7 cellular contexts compared by ENCODE assay signal in the genomic region with DNA sequence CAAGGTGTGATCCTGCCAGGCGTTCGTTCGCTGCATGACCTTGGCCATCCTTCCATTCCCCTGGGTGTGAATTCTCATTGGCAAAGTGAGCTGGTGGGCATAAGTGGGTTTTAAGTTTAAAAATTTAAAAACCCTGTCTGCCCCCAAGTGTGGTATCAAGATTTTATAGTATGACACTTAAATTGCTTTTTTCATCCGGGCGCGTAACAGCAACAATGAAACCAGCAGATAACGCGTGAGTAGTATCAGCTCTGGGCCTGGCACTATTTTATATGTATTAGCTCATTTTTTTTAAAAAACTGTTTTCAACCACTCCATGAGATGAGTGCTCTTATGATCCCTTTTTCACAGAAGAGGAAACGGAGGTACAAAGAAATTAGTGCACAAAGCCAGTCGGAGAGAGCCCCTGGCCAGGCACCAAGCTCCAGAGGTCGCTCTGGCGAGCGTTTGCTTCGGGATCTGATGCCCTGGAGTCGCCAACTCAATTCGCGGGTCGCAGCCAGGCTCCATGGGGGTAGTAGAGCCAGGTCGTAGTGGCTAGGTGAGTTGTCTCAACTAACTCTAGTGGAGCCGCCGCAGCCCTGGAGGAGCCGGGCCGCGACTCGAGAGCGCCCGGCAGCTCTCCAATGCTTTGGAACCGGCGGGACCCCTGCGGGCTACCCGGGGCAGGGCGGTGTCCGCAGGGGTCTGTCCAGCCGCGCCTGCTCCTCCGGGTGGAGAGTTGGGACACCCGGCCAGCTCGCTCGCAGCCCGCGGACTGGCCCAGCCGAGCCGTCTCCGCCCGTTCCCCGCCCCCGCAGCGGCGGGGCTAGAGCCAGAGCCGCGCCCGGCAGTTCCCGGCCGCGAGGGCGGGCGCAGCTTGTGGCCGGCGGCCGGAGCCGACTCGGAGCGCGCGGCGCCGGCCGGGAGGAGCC. TPM values are rescaled to one million over a fixed set of nuclear protein-coding genes. Genes with fewer than 3 reads are reported as not detected.
DNase-seq lines count a peak whose midpoint lies in the region; ATAC-seq, FAIRE-seq and TF ChIP-seq lines count a peak whose summit lies in the region.

A gene with protein sequence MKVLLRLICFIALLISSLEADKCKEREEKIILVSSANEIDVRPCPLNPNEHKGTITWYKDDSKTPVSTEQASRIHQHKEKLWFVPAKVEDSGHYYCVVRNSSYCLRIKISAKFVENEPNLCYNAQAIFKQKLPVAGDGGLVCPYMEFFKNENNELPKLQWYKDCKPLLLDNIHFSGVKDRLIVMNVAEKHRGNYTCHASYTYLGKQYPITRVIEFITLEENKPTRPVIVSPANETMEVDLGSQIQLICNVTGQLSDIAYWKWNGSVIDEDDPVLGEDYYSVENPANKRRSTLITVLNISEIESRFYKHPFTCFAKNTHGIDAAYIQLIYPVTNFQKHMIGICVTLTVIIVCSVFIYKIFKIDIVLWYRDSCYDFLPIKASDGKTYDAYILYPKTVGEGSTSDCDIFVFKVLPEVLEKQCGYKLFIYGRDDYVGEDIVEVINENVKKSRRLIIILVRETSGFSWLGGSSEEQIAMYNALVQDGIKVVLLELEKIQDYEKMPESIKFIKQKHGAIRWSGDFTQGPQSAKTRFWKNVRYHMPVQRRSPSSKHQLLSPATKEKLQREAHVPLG (plus strand): TSS at position 832 of the 914 bp plus-strand sequence. CDS start 14,979 bp downstream, outside the sequence.

- H3K36me3 ChIP-seq in colonic mucosa (no peaks in the 10 kb centered on the region), kidney (ENCODE audit: control insufficient read depth in 1 of 2, insufficient read depth in 2 of 2, low read length in 2 of 2) (no peaks in the 10 kb centered on the region), spleen (peaks cover 0 to 27% (median 4%) of the 10 kb centered on the region in 6 donors)

- ATAC-seq in GM21576 (IDR thresholded peaks at IDR 0.05; ENCODE audit: unreplicated experiment) (no peak), GM19467 (IDR thresholded peaks at IDR 0.05; ENCODE audit: unreplicated experiment) (no peak)

- peak within 1 kb of the TSS; percentile 73 for H3K27ac ChIP-seq in colonic mucosa
- peak within 1 kb of the TSS; percentile 94 to 96 for H3K27ac ChIP-seq in kidney (ENCODE audit: low read depth in 2 of 2, low read length in 2 of 2)
- H3K27ac ChIP-seq in spleen: peak within 1 kb of the TSS; percentile 72 to 93 (median 88)

- no peak for FAIRE-seq in kidney (lab: Jason Lieb, UNC)

- H3K4me3 ChIP-seq in colonic mucosa: peak within 1 kb of the TSS; percentile 63
- peak within 1 kb of the TSS; percentile 82 to 91 for H3K4me3 ChIP-seq in kidney (ENCODE audit: low read length in 2 of 2)
- H3K4me3 ChIP-seq in spleen: peak within 1 kb of the TSS; percentile 33 to 76 (median 44)

- H3K27me3 ChIP-seq in colonic mucosa (no peaks in the 10 kb centered on the region), spleen (replicated peaks in 1 of 7) (peaks cover 0 to 51% (median 0%) of the 10 kb centered on the region in 7 donors)

- TF ChIP-seq POLR2A in spleen (IDR thresholded peaks at IDR 0.05): peak in 1 of 3 donors; percentile 60

- H3K9ac ChIP-seq in colonic mucosa (ENCODE audit: low read depth in 2 of 2, low read length in 2 of 2) (peak within 1 kb of the TSS; percentile 85 to 87), kidney (ENCODE audit: low read length in 2 of 2) (peak within 1 kb of the TSS; percentile 84 to 95)

- H3K9me3 ChIP-seq in colonic mucosa (no peaks in the 10 kb centered on the region), kidney (ENCODE audit: control insufficient read depth in 1 of 2, low read length in 2 of 2) (peaks cover 0 to 25% of the 10 kb centered on the region in 2 donors), spleen (peaks cover 0 to 39% (median 31%) of the 10 kb centered on the region in 8 donors)

- peak; percentile 56 for DNase-seq in GM13977 (ENCODE audit: low spot score)
- peak; percentile 34 for DNase-seq in NOMO-1 treated with dmso at 0.1 percent for 144 hours (lab: John Stamatoyannopoulos, UW; ENCODE audit: unreplicated experiment)
- DNase-seq in colonic mucosa: peak; percentile 79
- peak; percentile 96 for DNase-seq in kidney
- DNase-seq in spleen: peak; percentile 92

- in situ Hi-C loops in GM13977 (cut with MboI; ENCODE audit: low pct_unique_long_range_greater_than_20kb, low sequenced_read_pairs, unreplicated experiment): no loop called here

- H3K4me1 ChIP-seq in colonic mucosa (no peaks in the 10 kb centered on the region), kidney (ENCODE audit: control insufficient read depth in 1 of 2, insufficient read depth in 1 of 2, low read depth in 1 of 2, low read length in 2 of 2) (peaks cover 8 to 12% of the 10 kb centered on the region in 2 donors), spleen (peaks cover 0 to 59% (median 16%) of the 10 kb centered on the region in 6 donors)

- 14 to 51% (median 16%) methylated on average over 19 to 68 of the region's 68 CpGs for WGBS in spleen, 5 donors

- intact Hi-C loops in colonic mucosa (cut with DNase I) (no loop called here), kidney (cut with DNase I) (no loop called here), spleen (cut with DNase I; ENCODE audit: low total_unique reads) (no loop called here)

- TF ChIP-seq CTCF in GM13977 (IDR thresholded peaks at IDR 0.05; ENCODE audit: extremely low read depth, insufficient read depth, missing control alignments): no peak
- no peak for TF ChIP-seq CTCF in colonic mucosa (IDR thresholded peaks at IDR 0.05)
- TF ChIP-seq CTCF in kidney (IDR thresholded peaks at IDR 0.05; ENCODE audit: borderline replicate concordance, extremely low read depth, insufficient read depth): no peak
- no peak for TF ChIP-seq CTCF in spleen (IDR thresholded peaks at IDR 0.05 in 8 of 11, conservative IDR thresholded peaks at IDR 0.05 in 3 of 11)

RNA-seq across cellular contexts. Expression of the gene that starts here (rescaled TPM):
- 10 to 100 TPM; 13.9 to 23.9 TPM for total RNA-seq in colonic mucosa
- 95.9 TPM for total RNA-seq in kidney
- 24.6 TPM for polyA plus RNA-seq in kidney (ENCODE audit: insufficient read depth, low read depth, low replicate concordance)
- total RNA-seq in spleen: 100 to 1,000 TPM in 1 of 7 donors, 10 to 100 TPM in 6; 66.9 to 163 (median 80.8) TPM
- polyA plus RNA-seq in spleen: 10 to 100 TPM in 2 of 3 donors, 1 to 10 TPM in 1; 7.6 to 17.0 (median 14.3) TPM

Comparison
In these comparisons a context has a peak if more than half of its experiments do, and no peak if none do; other contexts are left out.
1. DNase-seq: peak in every context shown above with its lines; median percentile 96 in kidney; 92 in spleen; 79 in colonic mucosa; 56 in GM13977; 34 in NOMO-1 treated with dmso at 0.1 percent for 144 hours.